ENCODE assay signal across 1 cellular context in the genomic region with DNA sequence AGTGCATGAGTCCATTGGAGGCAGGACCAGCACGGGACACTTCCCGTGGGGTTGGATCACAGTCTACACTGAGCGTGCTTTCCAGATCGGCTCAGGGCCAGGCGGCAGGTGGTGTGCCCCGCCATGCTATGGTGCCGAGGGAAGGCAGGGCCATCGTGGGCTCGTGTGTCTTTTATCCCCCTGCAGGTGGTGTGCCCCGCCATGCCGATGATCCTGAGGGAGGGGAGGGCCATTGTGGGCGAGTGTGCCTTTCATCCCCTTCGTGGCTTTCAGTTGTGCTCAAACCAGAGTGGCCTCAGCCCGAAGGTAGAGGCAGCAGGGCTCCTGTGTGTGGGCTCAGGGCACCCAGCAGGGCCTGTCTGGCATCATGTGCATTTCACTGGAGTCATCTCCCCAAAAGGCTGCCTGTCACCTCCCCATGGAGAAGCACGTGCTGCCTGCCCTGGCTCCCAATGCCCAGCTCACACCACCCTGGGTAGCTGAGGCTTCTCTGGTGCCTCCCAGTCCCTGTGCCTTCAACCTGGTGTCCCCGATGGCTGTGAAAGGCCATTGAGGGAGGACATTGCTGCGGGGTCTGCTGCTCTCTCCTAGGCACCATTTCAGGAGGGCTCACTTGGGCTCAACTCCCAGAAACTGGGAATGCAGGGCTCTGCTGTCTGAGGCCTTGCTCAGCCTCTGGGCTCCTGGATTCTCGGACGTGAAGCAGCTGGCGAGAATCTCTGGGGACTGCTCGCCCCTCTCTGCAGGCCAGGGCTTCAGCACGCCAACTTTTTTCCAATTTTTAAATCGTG.
TF ChIP-seq lines count a peak whose summit lies in the region.

No MANE protein-coding gene starts in this region.

TF ChIP-seq in IMR-90, 13 proteins besides CTCF, POLR2A, EP300 and RAD21:
- TF ChIP-seq, protein P1, sequence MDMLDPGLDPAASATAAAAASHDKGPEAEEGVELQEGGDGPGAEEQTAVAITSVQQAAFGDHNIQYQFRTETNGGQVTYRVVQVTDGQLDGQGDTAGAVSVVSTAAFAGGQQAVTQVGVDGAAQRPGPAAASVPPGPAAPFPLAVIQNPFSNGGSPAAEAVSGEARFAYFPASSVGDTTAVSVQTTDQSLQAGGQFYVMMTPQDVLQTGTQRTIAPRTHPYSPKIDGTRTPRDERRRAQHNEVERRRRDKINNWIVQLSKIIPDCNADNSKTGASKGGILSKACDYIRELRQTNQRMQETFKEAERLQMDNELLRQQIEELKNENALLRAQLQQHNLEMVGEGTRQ (IDR thresholded peaks at IDR 0.05; ENCODE audit: low read depth, low read length): no peak
- no peak for TF ChIP-seq CHD1 (IDR thresholded peaks at IDR 0.05; ENCODE audit: low read depth, low read length)
- TF ChIP-seq RFX5 (IDR thresholded peaks at IDR 0.05; ENCODE audit: low read depth, low read length): no peak
- no peak for TF ChIP-seq FOS (IDR thresholded peaks at IDR 0.05; ENCODE audit: low read depth, low read length)
- no peak for TF ChIP-seq MXI1 (IDR thresholded peaks at IDR 0.05; ENCODE audit: borderline replicate concordance, low read depth, low read length)
- TF ChIP-seq, protein P2, sequence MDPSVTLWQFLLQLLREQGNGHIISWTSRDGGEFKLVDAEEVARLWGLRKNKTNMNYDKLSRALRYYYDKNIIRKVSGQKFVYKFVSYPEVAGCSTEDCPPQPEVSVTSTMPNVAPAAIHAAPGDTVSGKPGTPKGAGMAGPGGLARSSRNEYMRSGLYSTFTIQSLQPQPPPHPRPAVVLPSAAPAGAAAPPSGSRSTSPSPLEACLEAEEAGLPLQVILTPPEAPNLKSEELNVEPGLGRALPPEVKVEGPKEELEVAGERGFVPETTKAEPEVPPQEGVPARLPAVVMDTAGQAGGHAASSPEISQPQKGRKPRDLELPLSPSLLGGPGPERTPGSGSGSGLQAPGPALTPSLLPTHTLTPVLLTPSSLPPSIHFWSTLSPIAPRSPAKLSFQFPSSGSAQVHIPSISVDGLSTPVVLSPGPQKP (IDR thresholded peaks at IDR 0.05; ENCODE audit: borderline replicate concordance, low read depth, low read length): no peak
- TF ChIP-seq MAFK (IDR thresholded peaks at IDR 0.05; ENCODE audit: low read depth, low read length): no peak
- TF ChIP-seq MAZ (IDR thresholded peaks at IDR 0.05; ENCODE audit: borderline replicate concordance, low read depth, low read length): no peak
- no peak for TF ChIP-seq RCOR1 (IDR thresholded peaks at IDR 0.05; ENCODE audit: insufficient replicate concordance, low read length)
- no peak for TF ChIP-seq BHLHE40 (IDR thresholded peaks at IDR 0.05; ENCODE audit: low read depth, low read length)
- TF ChIP-seq SMC3 (IDR thresholded peaks at IDR 0.05; ENCODE audit: low read depth, low read length): no peak
- TF ChIP-seq CEBPB (IDR thresholded peaks at IDR 0.05; ENCODE audit: low read depth, low read length): no peak
- no peak for TF ChIP-seq NFE2L2 (IDR thresholded peaks at IDR 0.05; ENCODE audit: low read depth, low read length)
